ENCODE assay signal across 19 cellular contexts in the genomic region with DNA sequence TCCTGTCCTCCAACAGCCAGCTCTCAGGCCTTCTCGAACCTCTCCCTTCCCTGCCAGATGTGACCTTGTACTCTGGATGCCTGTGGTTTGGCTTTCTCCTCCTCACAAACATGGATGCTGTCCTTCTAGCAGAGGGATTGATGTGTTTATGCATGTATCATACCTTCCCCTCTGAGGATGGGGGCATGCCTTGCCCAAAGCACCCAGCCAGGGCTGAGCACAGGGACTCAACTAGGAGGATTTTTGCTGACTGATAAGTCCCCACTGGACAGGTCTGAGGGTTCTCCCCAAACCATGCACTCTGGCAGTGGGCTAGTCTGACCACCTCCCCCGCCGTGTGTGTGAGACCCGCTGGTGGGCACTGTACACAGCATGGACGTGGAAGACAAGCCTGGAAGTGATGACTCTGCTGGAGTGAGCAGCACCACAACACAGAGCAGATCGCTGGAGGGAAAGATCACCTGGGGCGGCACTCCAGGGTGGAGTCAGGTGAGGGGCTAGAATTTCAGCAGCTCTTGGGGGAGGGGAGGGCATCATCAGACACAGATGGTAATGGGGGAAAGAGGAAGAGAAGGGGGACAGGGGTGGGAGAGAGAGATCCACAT.
DNase-seq lines count a peak whose midpoint lies in the region; ATAC-seq and TF ChIP-seq lines count a peak whose summit lies in the region.
"Had no signal": no experiment of that assay in that cellular context is flagged by ENCODE, and none has a peak within 500 bp of the region (broad histone marks: within the 10 kb centered on the region; RNA-seq: fewer than 3 reads in every experiment).

No MANE protein-coding gene starts in this region.

- H3K36me3 ChIP-seq in lung (ENCODE audit: control insufficient read depth in 2 of 2, insufficient read depth in 2 of 2, low read length in 2 of 2): no peaks in the 10 kb centered on the region

- no peak for ATAC-seq in lung (ENCODE audit: insufficient read depth, low FRiP score)
- ATAC-seq in sciatic nerve: peak; percentile 71
- ATAC-seq in activated CD4-positive, CD25-positive, alpha-beta regulatory T cell treated with anti-CD3 and anti-CD28 coated beads, Interleukin-2, amount 50 U/mL, for 24 hours: no peak
- ATAC-seq: GM12878, GM23338, HCT116 had no signal

- peaks cover 0 to 21% of the 10 kb centered on the region in 2 donors for H3K9me3 ChIP-seq in lung (ENCODE audit: control insufficient read depth in 2 of 2, insufficient read depth in 1 of 2, low read length in 1 of 2)
- H3K9me3 ChIP-seq: Caco-2 had no signal

- H3K4me3 Mint-ChIP-seq in osteocyte (ENCODE audit: unreplicated experiment): no peak overlapping the region
- H3K4me3 Mint-ChIP-seq: GM23338, H9 had no signal

- H3K27ac ChIP-seq in lung (ENCODE audit: low read depth in 1 of 2, low read length in 1 of 2): no peak overlapping the region

- no peak for TF ChIP-seq CTCF in lung (IDR thresholded peaks at IDR 0.05; ENCODE audit: control extremely low read depth, extremely low read depth)
- no peak for TF ChIP-seq CTCF in osteocyte (IDR thresholded peaks at IDR 0.05)

- no peak overlapping the region for H3K27ac Mint-ChIP-seq in osteocyte (ENCODE audit: unreplicated experiment)
- H3K27ac Mint-ChIP-seq: GM23338, H9 had no signal

- no peaks in the 10 kb centered on the region for H3K4me1 Mint-ChIP-seq in osteocyte (ENCODE audit: unreplicated experiment)
- H3K4me1 Mint-ChIP-seq: CD4-positive, alpha-beta memory T cell had no signal

- no peaks in the 10 kb centered on the region for H3K36me3 Mint-ChIP-seq in osteocyte (ENCODE audit: unreplicated experiment)
- H3K36me3 Mint-ChIP-seq: CD4-positive, alpha-beta memory T cell had no signal

- H3K27me3 Mint-ChIP-seq in osteocyte (ENCODE audit: unreplicated experiment): no peaks in the 10 kb centered on the region

- peaks cover 50% of the 10 kb centered on the region for H3K9me3 Mint-ChIP-seq in osteocyte (ENCODE audit: unreplicated experiment)

- no peak overlapping the region for H3K4me3 ChIP-seq in lung
- H3K4me3 ChIP-seq: GM12878, GM23338 had no signal

- peak; percentile 11 for DNase-seq in ecto neural progenitor cell (ENCODE audit: low spot score)
- peak; percentile 19 for DNase-seq in lung (ENCODE audit: low spot score)
- peak; percentile 83 for DNase-seq in osteocyte (ENCODE audit: extremely low spot score, unreplicated experiment)
- no peak for DNase-seq in sciatic nerve (ENCODE audit: low spot score)
- no peak for DNase-seq in A172 (ENCODE audit: low spot score)
- no peak for DNase-seq in COR-L47 (lab: John Stamatoyannopoulos, UW)
- DNase-seq: 8988T; C1 segment of cervical spinal cord; Caco-2; CD4-positive, alpha-beta memory T cell; DMS 273 treated with DMSO at 0.1 percent for 48 hours; DMS79; EL; GDM1; H9 had no signal

- no peaks in the 10 kb centered on the region for H3K4me1 ChIP-seq in lung (ENCODE audit: control insufficient read depth in 2 of 2, insufficient read depth in 2 of 2, low read length in 2 of 2)
- H3K4me1 ChIP-seq: Caco-2 had no signal

- no peaks in the 10 kb centered on the region for H3K27me3 ChIP-seq in lung (ENCODE audit: control insufficient read depth, insufficient read depth)

- WGBS in lung, 2 donors: 92 to 96% methylated on average over 7 of the region's 7 CpGs

- intact Hi-C loops in sciatic nerve (cut with DNase I): no loop called here

Comparison
In these comparisons a context has a peak if more than half of its experiments do, and no peak if none do; other contexts are left out.
1. DNase-seq: peak in ecto neural progenitor cell (single experiment), lung (single experiment) and osteocyte (single experiment); none in sciatic nerve (single experiment), A172 (single experiment) and COR-L47 (single experiment).